ENCODE assay signal across 29 cellular contexts in genomic region chr4:55180980-55181379, GRCh38. TPM values are rescaled to one million over a fixed set of nuclear protein-coding genes. Genes with fewer than 3 reads are reported as not detected.
DNase-seq lines count a peak whose midpoint lies in the region; ATAC-seq and TF ChIP-seq lines count a peak whose summit lies in the region.
"Had no signal": no experiment of that assay in that cellular context is flagged by ENCODE, and none has a peak within 500 bp of the region (broad histone marks: within the 10 kb centered on the region; RNA-seq: fewer than 3 reads in every experiment).

No MANE protein-coding gene starts in this region.

- POLR2A ChIA-PET in AG04450 (lab: Yijun Ruan, JAX), result no interaction called here

- TF ChIP-seq CTCF in AG04450 (IDR thresholded peaks at IDR 0.05; ENCODE audit: low read depth, low read length) (no peak), choroid plexus epithelial cell (conservative IDR thresholded peaks at IDR 0.05; ENCODE audit: low read depth, low read length) (no peak)

- peaks cover 5% of the 10 kb centered on the region for H3K36me3 ChIP-seq in mesodermal cell (ENCODE audit: control insufficient read depth, insufficient read depth, low read length)
- H3K36me3 ChIP-seq: BLaER1 treated with 17β-estradiol and CSF1 and Interleukin-3, amounts not matched to agents 10 nM and 100 nM had no signal

- H3K4me3 ChIP-seq in AG04450 (ENCODE audit: low read depth, low read length), result no peak overlapping the region
- no peak overlapping the region for H3K4me3 ChIP-seq in choroid plexus epithelial cell (ENCODE audit: low read depth, low read length)
- H3K4me3 ChIP-seq in mesodermal cell (ENCODE audit: extremely low read depth, insufficient read depth, low read length, poor library complexity, severe bottlenecking), result no peak overlapping the region
- H3K4me3 ChIP-seq: A549; BLaER1 treated with 17β-estradiol and CSF1 and Interleukin-3, amounts not matched to agents 10 nM and 100 nM; GM12878; SK-N-MC had no signal

- H3K9me3 ChIP-seq in AG04450 (ENCODE audit: control insufficient read depth, insufficient read depth, low read length) (no peaks in the 10 kb centered on the region), mesodermal cell (ENCODE audit: control insufficient read depth, low read length) (no peaks in the 10 kb centered on the region)
- H3K9me3 ChIP-seq: A549; BLaER1 treated with 17β-estradiol and CSF1 and Interleukin-3, amounts not matched to agents 10 nM and 100 nM had no signal

- H3K27ac ChIP-seq in AG04450 (ENCODE audit: low read depth, low read length) (peak overlapping the region; percentile 12), mesodermal cell (ENCODE audit: low read depth, low read length, severe bottlenecking) (peak overlapping the region; percentile 91)
- H3K27ac ChIP-seq: A549; BLaER1 treated with 17β-estradiol and CSF1 and Interleukin-3, amounts not matched to agents 10 nM and 100 nM; foreskin keratinocyte; parathyroid adenoma; RWPE1; SK-N-MC had no signal

- CTCF ChIA-PET in AG04450 (lab: Charles Lee), result no interaction called here

- no peak for ATAC-seq in HG02759 (IDR thresholded peaks at IDR 0.05; ENCODE audit: unreplicated experiment)
- ATAC-seq: A549; foreskin keratinocyte; GM12878; left lobe of liver; naive thymus-derived CD4-positive, alpha-beta T cell had no signal

- no peaks in the 10 kb centered on the region for H3K27me3 ChIP-seq in AG04450 (ENCODE audit: control insufficient read depth, insufficient read depth, low read length)
- H3K27me3 ChIP-seq: BLaER1 treated with 17β-estradiol and CSF1 and Interleukin-3, amounts not matched to agents 10 nM and 100 nM; foreskin keratinocyte had no signal

- WGBS in mesodermal cell (ENCODE audit: insufficient coverage in 2 of 2), 2 experiments, result 76 to 78% methylated on average over 3 of the region's 5 CpGs

- H3K4me1 ChIP-seq in mesodermal cell (ENCODE audit: control insufficient read depth, insufficient read depth, low read length, poor library complexity, severe bottlenecking), result peaks cover 65% of the 10 kb centered on the region
- H3K4me1 ChIP-seq: parathyroid adenoma had no signal

- DNase-seq in AG04450 (ENCODE audit: low read depth, low spot score) (no peak), M059J (ENCODE audit: low read depth) (peak; percentile 55), choroid plexus epithelial cell (ENCODE audit: low read depth) (peak; percentile 78), NCI-H1092 (lab: John Stamatoyannopoulos, UW) (no peak), cortex of kidney (lab: John Stamatoyannopoulos, UW) (no peak)
- DNase-seq in stimulated activated CD4-positive, alpha-beta T cell treated with anti-CD3 and anti-CD28 coated beads, Interleukin-2, amount 100 ng/mL, for 24 hours, result no peak
- DNase-seq: activated CD4-positive, alpha-beta T cell treated with anti-CD3 and anti-CD28 coated beads, Interleukin-2, amount 10 ng/mL, durations not matched to agents 24 days and 14 days; activated naive CD4-positive, alpha-beta T cell treated with anti-CD3 and anti-CD28 coated beads for 36 hours; COR-L47; DMS79 treated with DMSO at 0.1 percent for 48 hours; foreskin keratinocyte; H7; immature natural killer cell; naive thymus-derived CD4-positive, alpha-beta T cell; NCI-H1092 treated with DMSO at 0.1 percent for 48 hours; NCI-H187 treated with DMSO at 0.1 percent for 48 hours; NCI-H345; NCI-H82; right cardiac atrium; trophoblast cell had no signal

RNA-seq across cellular contexts. Expression of gene KDR, which starts 55.6 kb away (rescaled TPM):
- polyA plus RNA-seq in AG04450 (2011; rRNA removed), result not detected in 2 replicates
- not detected in 2 replicates for polyA minus RNA-seq in AG04450 (2011; rRNA and poly(A)+ RNA removed)
- 0.27 and 0.42 TPM in 2 replicates for total RNA-seq in M059J (2014; rRNA removed; shearing (Covaris generic))
- polyA plus RNA-seq in mesodermal cell (2013, experiment 1 of 2), result 365 TPM
- 313 TPM for polyA plus RNA-seq in mesodermal cell (2013, experiment 2 of 2)
- total RNA-seq: activated CD4-positive, alpha-beta T cell treated with anti-CD3 and anti-CD28 coated beads, Interleukin-2, amount 10 ng/mL, durations not matched to agents 24 days and 14 days; activated naive CD4-positive, alpha-beta T cell treated with anti-CD3 and anti-CD28 coated beads for 36 hours; foreskin keratinocyte; naive thymus-derived CD4-positive, alpha-beta T cell had no signal
- polyA plus RNA-seq: A549; foreskin keratinocyte; immature natural killer cell; naive thymus-derived CD4-positive, alpha-beta T cell had no signal

Comparison
In these comparisons a context has a peak if more than half of its experiments do, and no peak if none do; other contexts are left out.
1. DNase-seq: peak in M059J (single experiment) and choroid plexus epithelial cell (single experiment); none in AG04450 (single experiment), NCI-H1092 (single experiment), cortex of kidney (single experiment) and stimulated activated CD4-positive, alpha-beta T cell treated with anti-CD3 and anti-CD28 coated beads, Interleukin-2, amount 100 ng/mL, for 24 hours (0 of 2).